ENCODE assay signal across 33 cellular contexts in genomic region chr9:136988872-136989271, GRCh38. TPM values are rescaled to one million over a fixed set of nuclear protein-coding genes. Genes with fewer than 3 reads are reported as not detected.
"Had no signal": no experiment of that assay in that cellular context is flagged by ENCODE, and none has a peak within 500 bp of the region (broad histone marks: within the 10 kb centered on the region; RNA-seq: fewer than 3 reads in every experiment).

No MANE protein-coding gene starts in this region.

- H3K27ac ChIP-seq: adrenal gland, body of pancreas, breast epithelium, KMS-11, Peyer's patch had no signal

- H3K27ac Mint-ChIP-seq: activated CD4-positive, alpha-beta T cell treated with anti-CD3 and anti-CD28 coated beads for 36 hours; activated CD4-positive, alpha-beta T cell treated with anti-CD3 and anti-CD28 coated beads, Interleukin-2, amount 10 ng/mL, durations not matched to agents 7 days and 5 days; activated CD8-positive, alpha-beta T cell treated with anti-CD3 and anti-CD28 coated beads, Interleukin-2, amount 10 ng/mL, durations not matched to agents 7 days and 5 days; activated naive CD4-positive, alpha-beta T cell treated with anti-CD3 and anti-CD28 coated beads, Interleukin-2, amount 50 U/mL, for 72 hours; activated T-cell treated with anti-CD3 and anti-CD28 coated beads, Interleukin-2, amount 50 U/mL, for 24 hours; activated T-helper 2 cell treated with anti-CD3 and anti-CD28 coated beads, Interferon-gamma antibody, Interleukin-2, Interleukin-4, amounts not matched to agents 10 μg/mL and 5 μg/mL and 100 μg/mL, durations not matched to agents 14 hours and 24 hours and 36 hours; T-helper 2 cell treated with Interferon-gamma antibody and Interleukin-4, amounts not matched to agents 5 μg/mL and 100 μg/mL, for 36 hours; WTC11 had no signal

- H3K4me3 ChIP-seq: adrenal gland, body of pancreas, breast epithelium, Peyer's patch had no signal

- H3K9ac ChIP-seq: KMS-11 had no signal

- H3K9me3 ChIP-seq: adrenal gland, body of pancreas, breast epithelium, Peyer's patch had no signal

- H3K36me3 ChIP-seq: adrenal gland, breast epithelium had no signal

- H3K4me1 Mint-ChIP-seq: WTC11 had no signal

- H3K9me3 Mint-ChIP-seq: activated CD4-positive, alpha-beta T cell treated with anti-CD3 and anti-CD28 coated beads, Interleukin-2, amount 10 ng/mL, durations not matched to agents 7 days and 5 days; activated naive CD4-positive, alpha-beta T cell treated with anti-CD3 and anti-CD28 coated beads, Interleukin-2, amount 50 U/mL, for 72 hours; activated T-cell treated with anti-CD3 and anti-CD28 coated beads, Interleukin-2, amount 50 U/mL, for 24 hours; activated T-helper 2 cell treated with anti-CD3 and anti-CD28 coated beads, Interferon-gamma antibody, Interleukin-2, Interleukin-4, amounts not matched to agents 10 μg/mL and 5 μg/mL and 100 μg/mL, durations not matched to agents 14 hours and 24 hours and 36 hours; T-helper 2 cell treated with Interferon-gamma antibody and Interleukin-4, amounts not matched to agents 5 μg/mL and 100 μg/mL, for 36 hours had no signal

- DNase-seq: activated CD4-positive, alpha-beta T cell treated with anti-CD3 and anti-CD28 coated beads for 36 hours; activated CD4-positive, alpha-beta T cell treated with anti-CD3 and anti-CD28 coated beads, Interleukin-2, amount 10 ng/mL, durations not matched to agents 7 days and 5 days; activated CD4-positive, alpha-beta T cell treated with anti-CD3 and anti-CD28 coated beads, Interleukin-2, amount 50 U/mL, for 48 hours; activated CD8-positive, alpha-beta T cell treated with anti-CD3 and anti-CD28 coated beads, Interleukin-2, amount 10 ng/mL, durations not matched to agents 7 days and 5 days; activated gamma-delta T cell; activated naive CD4-positive, alpha-beta T cell treated with Interleukin-2 at 50 U/mL for 16 hours; activated T-cell treated with anti-CD3 and anti-CD28 coated beads, Interleukin-2, amount 50 U/mL, for 24 hours; adrenal gland; body of pancreas; MM.1S; MV-4-11; NCI-H1092; NCI-H1436 treated with DMSO at 0.1 percent for 48 hours; NCI-H1694 treated with DMSO at 0.1 percent for 48 hours; NCI-H2029; NCI-H345; NCI-H524 treated with DMSO at 0.1 percent for 48 hours; PC-3; Peyer's patch; RPMI8226 had no signal

- ATAC-seq: activated CD4-positive, alpha-beta T cell treated with anti-CD3 and anti-CD28 coated beads for 36 hours; activated CD4-positive, CD25-positive, alpha-beta regulatory T cell treated with anti-CD3 and anti-CD28 coated beads, Interleukin-2, amount 50 U/mL, for 24 hours; activated CD8-positive, alpha-beta T cell treated with anti-CD3 and anti-CD28 coated beads, Interleukin-2, amount 10 ng/mL, durations not matched to agents 7 days and 5 days; activated naive CD4-positive, alpha-beta T cell treated with anti-CD3 and anti-CD28 coated beads, Interleukin-2, amount 50 U/mL, for 72 hours; body of pancreas; PC-3; Right ventricle myocardium inferior; WTC11 had no signal

- H3K4me2 ChIP-seq: KMS-11 had no signal

- FAIRE-seq: astrocyte, TTC549 had no signal

- H3K4me3 Mint-ChIP-seq: activated CD4-positive, alpha-beta T cell treated with anti-CD3 and anti-CD28 coated beads for 36 hours; activated CD4-positive, alpha-beta T cell treated with anti-CD3 and anti-CD28 coated beads, Interleukin-2, amount 10 ng/mL, durations not matched to agents 7 days and 5 days; activated CD8-positive, alpha-beta T cell treated with anti-CD3 and anti-CD28 coated beads, Interleukin-2, amount 10 ng/mL, durations not matched to agents 7 days and 5 days; activated T-cell treated with anti-CD3 and anti-CD28 coated beads, Interleukin-2, amount 50 U/mL, for 24 hours; T-helper 2 cell treated with Interferon-gamma antibody and Interleukin-4, amounts not matched to agents 5 μg/mL and 100 μg/mL, for 36 hours; WTC11 had no signal

- H3K36me3 Mint-ChIP-seq: WTC11 had no signal

RNA-seq across cellular contexts. Expression of gene LCNL1, which starts 6.1 kb away (rescaled TPM):
- total RNA-seq: activated CD4-positive, alpha-beta T cell treated with anti-CD3 and anti-CD28 coated beads for 36 hours; activated CD8-positive, alpha-beta T cell treated with anti-CD3 and anti-CD28 coated beads, Interleukin-2, amount 10 ng/mL, durations not matched to agents 7 days and 5 days; activated naive CD4-positive, alpha-beta T cell treated with anti-CD3 and anti-CD28 coated beads, Interleukin-2, amount 50 U/mL, for 72 hours; activated T-helper 2 cell treated with anti-CD3 and anti-CD28 coated beads, Interferon-gamma antibody, Interleukin-2, Interleukin-4, amounts not matched to agents 10 μg/mL and 5 μg/mL and 100 μg/mL, durations not matched to agents 14 hours and 24 hours and 36 hours; body of pancreas; NCI-H460; PC-3; T-helper 1 cell treated with Interleukin-12 subunit alpha and Interleukin-12 subunit beta and Interleukin-4 antibody, amounts not matched to agents 30 ng/mL and 1 ng/mL, for 36 hours had no signal

RNA-seq across cellular contexts. Expression of gene CLIC3, which starts 7.5 kb away (rescaled TPM):
- total RNA-seq: activated CD4-positive, alpha-beta T cell treated with anti-CD3 and anti-CD28 coated beads for 36 hours; activated naive CD4-positive, alpha-beta T cell treated with anti-CD3 and anti-CD28 coated beads, Interleukin-2, amount 50 U/mL, for 72 hours; activated T-helper 2 cell treated with anti-CD3 and anti-CD28 coated beads, Interferon-gamma antibody, Interleukin-2, Interleukin-4, amounts not matched to agents 10 μg/mL and 5 μg/mL and 100 μg/mL, durations not matched to agents 14 hours and 24 hours and 36 hours had no signal

RNA-seq across cellular contexts. Expression of gene PTGDS, which starts 11.6 kb away (rescaled TPM):
- total RNA-seq: activated CD4-positive, alpha-beta T cell treated with anti-CD3 and anti-CD28 coated beads for 36 hours; activated naive CD4-positive, alpha-beta T cell treated with anti-CD3 and anti-CD28 coated beads, Interleukin-2, amount 50 U/mL, for 72 hours; activated T-helper 2 cell treated with anti-CD3 and anti-CD28 coated beads, Interferon-gamma antibody, Interleukin-2, Interleukin-4, amounts not matched to agents 10 μg/mL and 5 μg/mL and 100 μg/mL, durations not matched to agents 14 hours and 24 hours and 36 hours; NCI-H460; PC-3 had no signal

RNA-seq across cellular contexts. Expression of gene LCN12, which starts 36.8 kb away (rescaled TPM):
- total RNA-seq: astrocyte, LHCN-M2 had no signal
